2 cellular contexts compared by ENCODE assay signal in genomic region chr5:78754655-78755054, GRCh38.
TF ChIP-seq lines count a peak whose summit lies in the region.

No MANE protein-coding gene starts in this region.

TF ChIP-seq in A549, 52 proteins besides CTCF, POLR2A, EP300 and RAD21:
- TF ChIP-seq HES2 (IDR thresholded peaks at IDR 0.05) (no peak), MAFK (IDR thresholded peaks at IDR 0.05; ENCODE audit: partially characterized antibody) (peak; percentile 94)

TF ChIP-seq in K562, 482 proteins besides CTCF, POLR2A, EP300 and RAD21 (continued from another document):
- TF ChIP-seq PHF8 (IDR thresholded peaks at IDR 0.05; ENCODE audit: borderline replicate concordance, low read length) = no peak
- TF ChIP-seq C11orf30 (IDR thresholded peaks at IDR 0.05; ENCODE audit: low read depth) = peak; percentile 76; the same call in 1 of the 2 replicates
TF ChIP-seq in K562: peak in this region for 5.
